Comparison of ENCODE assay signal across 8 cellular contexts in the genomic region with DNA sequence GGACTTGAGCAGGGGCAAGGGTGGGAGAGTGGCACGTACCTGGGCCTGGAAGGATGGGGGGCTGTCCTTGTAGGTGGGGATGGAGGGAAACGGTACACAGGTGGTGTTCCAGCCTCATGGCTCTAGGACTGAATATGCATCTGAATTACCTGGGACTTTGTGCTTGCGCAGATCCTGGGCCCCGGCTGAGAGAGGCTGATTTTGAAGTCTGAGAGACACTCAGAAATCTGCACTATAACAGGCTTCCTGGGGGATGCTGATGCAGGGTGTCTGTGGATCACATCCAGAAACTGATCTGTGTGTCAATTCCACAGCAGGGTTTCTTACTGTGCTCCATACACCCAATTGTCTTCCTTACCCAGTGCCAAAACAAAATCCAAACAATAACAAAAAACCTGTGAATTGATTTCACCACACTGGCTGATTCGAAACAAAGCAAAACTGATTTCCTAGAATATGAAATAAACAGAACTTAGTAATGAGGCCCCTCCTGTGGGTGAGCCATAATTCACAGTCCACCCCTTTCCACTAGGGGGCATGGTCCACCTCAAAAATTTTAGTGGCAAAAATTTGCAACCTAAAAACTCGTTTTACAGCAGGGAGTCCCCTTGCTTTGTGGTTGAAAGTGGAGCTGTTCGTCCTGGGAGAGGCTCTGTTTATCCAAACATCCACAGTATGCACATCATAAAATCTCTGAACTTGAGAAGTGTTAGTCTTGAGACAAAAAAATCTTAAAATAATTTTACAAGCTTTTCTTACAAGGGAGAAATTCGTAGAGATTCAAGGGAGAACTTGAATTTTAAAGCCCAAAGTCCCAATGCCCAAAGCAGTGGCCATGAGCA. TPM values are rescaled to one million over a fixed set of nuclear protein-coding genes. Genes with fewer than 3 reads are reported as not detected.
DNase-seq lines count a peak whose midpoint lies in the region; ATAC-seq, FAIRE-seq and TF ChIP-seq lines count a peak whose summit lies in the region.

No MANE protein-coding gene starts in this region.

- no peak for TF ChIP-seq POLR2A in HCT116 (IDR thresholded peaks at IDR 0.05; ENCODE audit: borderline replicate concordance, extremely low read depth, insufficient read depth, insufficient read length)

- TF ChIP-seq RAD21 in HCT116 (IDR thresholded peaks at IDR 0.05; ENCODE audit: low read depth), result peak; percentile 89

- H4K20me1 ChIP-seq in HCT116 (ENCODE audit: insufficient read depth), result no peaks in the 10 kb centered on the region
- H4K20me1 ChIP-seq in astrocyte (ENCODE audit: insufficient read depth, low read length), result no peaks in the 10 kb centered on the region

- no peaks in the 10 kb centered on the region; a peak in 1 of 4 replicates for H3K9me3 ChIP-seq in HCT116 (ENCODE audit: control insufficient read depth in 1 of 2, insufficient read depth in 1 of 2, low read depth in 1 of 2, low read length in 2 of 2)
- no peaks in the 10 kb centered on the region for H3K9me3 ChIP-seq in T-helper 17 cell (ENCODE audit: control insufficient read depth, low read length, poor library complexity, severe bottlenecking)
- H3K9me3 ChIP-seq in astrocyte (ENCODE audit: insufficient read depth, low read depth, low read length), result peaks cover 4% of the 10 kb centered on the region

- RAD21 ChIA-PET in HCT116 (lab: Charles Lee; ENCODE audit: low non-redundant PET in 1 of 2, low total read pairs in 2 of 2, uncharacterized antibody in 2 of 2, unreplicated experiment in 2 of 2), result interaction anchor here (0.8 to 1.3 kb wide), 3 partner anchors 44 to 223 kb away, joined by 4 to 8 read pairs (median 6); no protein-coding TSS in a partner anchor

- no peaks in the 10 kb centered on the region for H3K27me3 ChIP-seq in HCT116 (ENCODE audit: insufficient read depth, low read length)
- no peaks in the 10 kb centered on the region for H3K27me3 ChIP-seq in astrocyte (ENCODE audit: insufficient read depth, low read length)

- H3K4me3 ChIP-seq in HCT116 (replicated peaks in 1 of 2; ENCODE audit: low read depth in 1 of 2, low read length in 2 of 2), result no peak overlapping the region
- no peak overlapping the region for H3K4me3 ChIP-seq in astrocyte (ENCODE audit: insufficient read depth, low read depth, low read length)

- H3K79me2 ChIP-seq in HCT116 (ENCODE audit: insufficient read depth, low read length) (no peaks in the 10 kb centered on the region), astrocyte (ENCODE audit: insufficient read depth, low read length) (no peaks in the 10 kb centered on the region)

- FAIRE-seq in astrocyte (lab: Jason Lieb, UNC), result no peak

- DNase-seq in HCT116 (ENCODE audit: low read depth, low spot score), result peak; percentile 39
- DNase-seq in T-helper 17 cell, result peak in 2 of 3 donors; percentile 28 to 46
- peak; percentile 14 for DNase-seq in astrocyte (ENCODE audit: low read depth)
- peak in 28 of 51 donors; percentile 4 to 82 (median 26) for DNase-seq in hypothalamus (lab: John Stamatoyannopoulos, UW)
- peak; percentile 20 to 71 (median 24) for DNase-seq in stimulated activated CD4-positive, alpha-beta T cell treated with anti-CD3 and anti-CD28 coated beads, Interleukin-12 subunit alpha, Interleukin-12 subunit beta, amount 100 ng/mL, for 48 hours (ENCODE audit: low read depth in 2 of 3, low spot score in 1 of 3)
- DNase-seq in NK-92 treated with Interleukin-12 subunit alpha and Interleukin-12 subunit beta, amount 100 ng/mL, for 24 hours (lab: John Stamatoyannopoulos, UW), result no peak

- H3K27ac ChIP-seq in C4-2B, result no peak overlapping the region
- H3K27ac ChIP-seq in HCT116 (ENCODE audit: low read depth, low read length), result no peak overlapping the region
- no peak overlapping the region for H3K27ac ChIP-seq in astrocyte (ENCODE audit: low read depth, low read length)

- H3K4me1 Mint-ChIP-seq in T-helper 17 cell (peaks cover 5% of the 10 kb centered on the region), astrocyte (ENCODE audit: low read depth, unreplicated experiment) (peaks cover 6% of the 10 kb centered on the region)

- peak; percentile 73 for ATAC-seq in HCT116
- peak; percentile 73 for ATAC-seq in T-helper 17 cell
- ATAC-seq in GM21367 (IDR thresholded peaks at IDR 0.05; ENCODE audit: unreplicated experiment), result no peak

- CTCF ChIA-PET in HCT116 (lab: Charles Lee), result interaction anchor here (0.7 to 3.4 kb wide), 12 partner anchors 9 to 223 kb away, joined by 3 to 21 read pairs (median 4); a partner anchor contains a TSS

- POLR2A ChIA-PET in HCT116 (lab: Charles Lee), result no interaction called here

- no peak overlapping the region for H3K4me2 ChIP-seq in HCT116 (ENCODE audit: low read length)
- H3K4me2 ChIP-seq in astrocyte (ENCODE audit: low read length), result no peak overlapping the region

- H3K9me3 Mint-ChIP-seq in astrocyte (ENCODE audit: unreplicated experiment), result no peaks in the 10 kb centered on the region

- H3K36me3 ChIP-seq in HCT116 (ENCODE audit: control insufficient read depth in 1 of 2, insufficient read depth in 2 of 2, low read length in 2 of 2) (no peaks in the 10 kb centered on the region), astrocyte (ENCODE audit: insufficient read depth, low read length) (no peaks in the 10 kb centered on the region)

- H3K4me1 ChIP-seq in HCT116 (ENCODE audit: control insufficient read depth in 1 of 2, insufficient read depth in 2 of 2, low read length in 2 of 2), result peaks cover 7 to 17% of the 10 kb centered on the region in 2 experiments
- H3K4me1 ChIP-seq in astrocyte (ENCODE audit: insufficient read depth, low read length), result peaks cover 4% of the 10 kb centered on the region

- H3K27ac Mint-ChIP-seq in T-helper 17 cell, result no peak overlapping the region
- H3K27ac Mint-ChIP-seq in astrocyte (ENCODE audit: unreplicated experiment), result no peak overlapping the region

- no peaks in the 10 kb centered on the region for H3K9me2 ChIP-seq in HCT116 (ENCODE audit: insufficient read depth)

- H3K4me3 Mint-ChIP-seq in T-helper 17 cell, result no peak overlapping the region
- H3K4me3 Mint-ChIP-seq in astrocyte (ENCODE audit: unreplicated experiment), result no peak overlapping the region

- no TSS peak for BruUV-seq in HCT116 (replicated peaks; lab: Mats Ljungman, UMichigan)

- H2AFZ ChIP-seq in HCT116 (ENCODE audit: low read depth, low read length, poor library complexity, severe bottlenecking) (peak overlapping the region; percentile 85), astrocyte (ENCODE audit: low read depth, low read length) (no peak overlapping the region)

- peak; percentile 84 for TF ChIP-seq CTCF in C4-2B (conservative IDR thresholded peaks at IDR 0.05)
- TF ChIP-seq CTCF in HCT116 (IDR thresholded peaks at IDR 0.05 in 2 of 3, conservative IDR thresholded peaks at IDR 0.05 in 1 of 3; ENCODE audit: borderline replicate concordance in 1 of 3, insufficient read depth in 1 of 3, low read depth in 2 of 3, low read length in 2 of 3), result peak; percentile 90 to 98 (median 90)
- TF ChIP-seq CTCF in astrocyte (IDR thresholded peaks at IDR 0.05; ENCODE audit: insufficient read depth, low read depth, low read length), result peak; percentile 82

- H3K36me3 Mint-ChIP-seq in T-helper 17 cell (ENCODE audit: low read depth) (peaks cover 2% of the 10 kb centered on the region), astrocyte (ENCODE audit: low read depth, unreplicated experiment) (no peaks in the 10 kb centered on the region)

- peaks cover 37% of the 10 kb centered on the region for H3K27me3 Mint-ChIP-seq in T-helper 17 cell
- H3K27me3 Mint-ChIP-seq in astrocyte (ENCODE audit: low read depth, unreplicated experiment), result peaks cover 2% of the 10 kb centered on the region

- no peak overlapping the region for H3K9ac ChIP-seq in HCT116 (ENCODE audit: low read length)
- no peak overlapping the region for H3K9ac ChIP-seq in astrocyte (ENCODE audit: low read length)

- intact Hi-C loops in HCT116 (cut with micrococcal nuclease), result loop anchor here (1.0 to 2.0 kb wide), 4 partner anchors 44 to 362 kb away; no protein-coding TSS in a partner anchor

TF ChIP-seq in HCT116, 20 proteins besides CTCF, POLR2A, EP300 and RAD21:
- no peak for TF ChIP-seq JUND (IDR thresholded peaks at IDR 0.05)
- peak; percentile 8 for TF ChIP-seq YY1 (IDR thresholded peaks at IDR 0.05; ENCODE audit: extremely low read depth, insufficient replicate concordance, low read depth, low read length)
- no peak for TF ChIP-seq EZH2phosphoT487 (IDR thresholded peaks at IDR 0.05; ENCODE audit: borderline replicate concordance)
TF ChIP-seq in HCT116: peak in this region for 1.

RNA-seq across cellular contexts. Expression of a gene that starts 32.0 kb away (rescaled TPM):
- total RNA-seq in HCT116 (2021; ENCODE audit: unreplicated experiment) (30.6 TPM), T-helper 17 cell (10 to 100 TPM; 22.8 to 25.6 TPM), astrocyte (30.9 and 31.7 TPM in 2 replicates)
- polyA plus RNA-seq in HCT116 (2012), result 15.0 and 17.2 TPM in 2 replicates
